ENCODE assay signal across 13 cellular contexts in the genomic region with DNA sequence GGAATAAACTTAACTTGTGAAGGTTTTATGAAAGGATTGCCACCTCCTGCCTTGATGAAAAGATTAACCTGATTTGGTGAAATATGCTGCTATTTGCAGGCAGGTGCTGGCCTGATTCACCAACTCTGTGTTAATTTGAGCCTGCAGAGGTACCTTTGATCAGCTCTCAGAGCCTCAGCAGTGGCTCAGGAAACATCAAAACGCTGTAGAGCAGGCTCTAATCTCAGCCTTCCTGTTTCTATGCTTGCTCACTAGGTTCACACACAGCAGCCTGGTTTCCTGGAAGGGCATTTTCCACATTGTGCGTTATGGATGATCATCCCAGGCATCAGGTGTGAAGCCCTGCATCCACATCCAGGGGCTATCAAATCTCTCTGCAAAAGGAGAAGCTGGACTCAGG. TPM values are rescaled to one million over a fixed set of nuclear protein-coding genes. Genes with fewer than 3 reads are reported as not detected.
DNase-seq lines count a peak whose midpoint lies in the region; ATAC-seq, FAIRE-seq and TF ChIP-seq lines count a peak whose summit lies in the region.
"Had no signal": no experiment of that assay in that cellular context is flagged by ENCODE, and none has a peak within 500 bp of the region (broad histone marks: within the 10 kb centered on the region; RNA-seq: fewer than 3 reads in every experiment).

No MANE protein-coding gene starts in this region.

- CTCF ChIA-PET in K562 (lab: Yijun Ruan, JAX; ENCODE audit: low intra/inter-chr PET ratio), result no interaction called here
- CTCF ChIA-PET in activated CD4-positive, alpha-beta memory T cell treated with anti-CD3 and anti-CD28 coated beads, Interleukin-2, amount 10 ng/mL, durations not matched to agents 7 days and 5 days (lab: Charles Lee), result interaction anchor here (0.7 to 3.8 kb wide), 6 partner anchors 9 to 127 kb away, joined by 3 to 22 read pairs (median 4); no protein-coding TSS in a partner anchor

- WGBS in K562 (ENCODE audit: insufficient coverage, low coverage, missing lambda C conversion rate), result 24% methylated on average over 2 of the region's 2 CpGs
- 12% methylated on average over 2 of the region's 2 CpGs for WGBS in mesenchymal stem cell

- H3K4me1 Mint-ChIP-seq in CD4-positive, CD25-positive, alpha-beta regulatory T cell, result peaks cover 5 to 23% (median 13%) of the 10 kb centered on the region in 4 donors
- H3K4me1 Mint-ChIP-seq in HFFc6 (ENCODE audit: low read depth), result peaks cover 35% of the 10 kb centered on the region
- H3K4me1 Mint-ChIP-seq in activated CD4-positive, alpha-beta memory T cell treated with anti-CD3 and anti-CD28 coated beads, Interleukin-2, amount 10 ng/mL, durations not matched to agents 7 days and 5 days, result peaks cover 11% of the 10 kb centered on the region
- H3K4me1 Mint-ChIP-seq in activated T-helper 2 cell treated with anti-CD3 and anti-CD28 coated beads, Interferon-gamma antibody, Interleukin-2, Interleukin-4, amounts not matched to agents 10 μg/mL and 5 μg/mL and 100 μg/mL, durations not matched to agents 14 hours and 24 hours and 36 hours (ENCODE audit: low read depth), result peaks cover 3% of the 10 kb centered on the region

- peak overlapping the region; percentile 35 for H3K4me3 ChIP-seq in CD4-positive, CD25-positive, alpha-beta regulatory T cell (ENCODE audit: low read depth, low read length)
- no peak overlapping the region for H3K4me3 ChIP-seq in K562
- H3K4me3 ChIP-seq in mesenchymal stem cell (ENCODE audit: insufficient read depth in 1 of 2, low read depth in 1 of 2, low read length in 2 of 2), result peak overlapping the region in 1 of 2 experiments; percentile 57

- H3K23ac ChIP-seq in mesenchymal stem cell (ENCODE audit: low read length in 2 of 2), result no peak overlapping the region

- H3K27me3 ChIP-seq in CD4-positive, CD25-positive, alpha-beta regulatory T cell (ENCODE audit: control insufficient read depth, insufficient read depth, low read length), result no peaks in the 10 kb centered on the region
- H3K27me3 ChIP-seq in K562 (ENCODE audit: control insufficient read depth in 2 of 2, insufficient read depth in 2 of 2, low read length in 2 of 2), result no peaks in the 10 kb centered on the region
- H3K27me3 ChIP-seq in mesenchymal stem cell (ENCODE audit: control insufficient read depth in 1 of 2, insufficient read depth in 1 of 2, low read length in 2 of 2), result no peaks in the 10 kb centered on the region

- H3K4me2 ChIP-seq in K562 (ENCODE audit: insufficient read depth, low read length) (no peak overlapping the region), mesenchymal stem cell (ENCODE audit: low read length, poor library complexity, severe bottlenecking) (no peak overlapping the region)

- no peak overlapping the region for H2AK5ac ChIP-seq in mesenchymal stem cell (ENCODE audit: low read length, severe bottlenecking)

- H3K4me3 Mint-ChIP-seq in CD4-positive, CD25-positive, alpha-beta regulatory T cell, result peak overlapping the region in 3 of 4 donors; percentile 39 to 64 (median 62)
- H3K4me3 Mint-ChIP-seq in HFFc6, result no peak overlapping the region
- H3K4me3 Mint-ChIP-seq in activated CD4-positive, alpha-beta memory T cell treated with anti-CD3 and anti-CD28 coated beads, Interleukin-2, amount 10 ng/mL, durations not matched to agents 7 days and 5 days, result no peak overlapping the region
- no peak overlapping the region for H3K4me3 Mint-ChIP-seq in activated T-helper 2 cell treated with anti-CD3 and anti-CD28 coated beads, Interferon-gamma antibody, Interleukin-2, Interleukin-4, amounts not matched to agents 10 μg/mL and 5 μg/mL and 100 μg/mL, durations not matched to agents 14 hours and 24 hours and 36 hours (ENCODE audit: low read depth)
- H3K4me3 Mint-ChIP-seq: stimulated activated naive CD8-positive, alpha-beta T cell treated with anti-CD3 and anti-CD28 coated beads, Interleukin-15, Interleukin-2, amounts not matched to agents 100 ng/mL and 50 ng/mL, for 24 hours had no signal

- H3K18ac ChIP-seq in mesenchymal stem cell (ENCODE audit: low read depth in 1 of 2, low read length in 2 of 2), result no peak overlapping the region

- H3K27ac Mint-ChIP-seq in CD4-positive, CD25-positive, alpha-beta regulatory T cell, result peak overlapping the region; percentile 37 to 92 (median 87)
- 0 out of 2 replicates have a peak overlapping the region, but pooled peaks have one; percentile 60 for H3K27ac Mint-ChIP-seq in HFFc6
- H3K27ac Mint-ChIP-seq in activated CD4-positive, alpha-beta memory T cell treated with anti-CD3 and anti-CD28 coated beads, Interleukin-2, amount 10 ng/mL, durations not matched to agents 7 days and 5 days, result no peak overlapping the region
- H3K27ac Mint-ChIP-seq in activated T-helper 2 cell treated with anti-CD3 and anti-CD28 coated beads, Interferon-gamma antibody, Interleukin-2, Interleukin-4, amounts not matched to agents 10 μg/mL and 5 μg/mL and 100 μg/mL, durations not matched to agents 14 hours and 24 hours and 36 hours, result no peak overlapping the region
- H3K27ac Mint-ChIP-seq: stimulated activated naive CD8-positive, alpha-beta T cell treated with anti-CD3 and anti-CD28 coated beads, Interleukin-15, Interleukin-2, amounts not matched to agents 100 ng/mL and 50 ng/mL, for 24 hours had no signal

- H3K36me3 ChIP-seq in CD4-positive, CD25-positive, alpha-beta regulatory T cell (ENCODE audit: control insufficient read depth, insufficient read depth, low read length), result no peaks in the 10 kb centered on the region
- H3K36me3 ChIP-seq in K562 (ENCODE audit: control insufficient read depth, insufficient read depth, low read length), result no peaks in the 10 kb centered on the region; the same call in 2 of the 3 replicates
- H3K36me3 ChIP-seq in mesenchymal stem cell (ENCODE audit: control insufficient read depth in 1 of 2, insufficient read depth in 2 of 2, low read depth in 1 of 2, low read length in 2 of 2), result peaks cover 6 to 18% of the 10 kb centered on the region in 2 experiments

- POLR2A ChIA-PET in K562 (lab: Yijun Ruan, JAX), result interaction anchor here (0.6 to 3.5 kb wide), 4 partner anchors 8 to 1832 kb away, joined by 3 to 24 read pairs (median 3); no protein-coding TSS in a partner anchor
- POLR2A ChIA-PET in activated CD4-positive, alpha-beta memory T cell treated with anti-CD3 and anti-CD28 coated beads, Interleukin-2, amount 10 ng/mL, durations not matched to agents 7 days and 5 days (lab: Charles Lee), result interaction anchor here (2.0 kb wide), 1 partner anchor 12 kb away, joined by 7 read pairs; no protein-coding TSS in a partner anchor

- BruUV-seq in K562 (replicated peaks; lab: Mats Ljungman, UMichigan), result no TSS peak

- TF ChIP-seq EP300 in K562 (IDR thresholded peaks at IDR 0.05; ENCODE audit: low read length), result no peak

- peak in 2 of 3 donors; percentile 37 to 40 for DNase-seq in CD4-positive, CD25-positive, alpha-beta regulatory T cell
- DNase-seq in HFFc6 (no peak), K562 (ENCODE audit: extremely low read depth in 1 of 4, low spot score in 3 of 4) (no peak), mesenchymal stem cell (no peak), NCI-H2107 (lab: John Stamatoyannopoulos, UW) (no peak), retina (no peak)
- no peak for DNase-seq in activated CD4-positive, alpha-beta memory T cell treated with anti-CD3 and anti-CD28 coated beads, Interleukin-2, amount 10 ng/mL, durations not matched to agents 7 days and 5 days
- DNase-seq in activated T-helper 2 cell treated with anti-CD3 and anti-CD28 coated beads, Interferon-gamma antibody, Interleukin-2, Interleukin-4, amounts not matched to agents 10 μg/mL and 5 μg/mL and 100 μg/mL, durations not matched to agents 14 hours and 24 hours and 36 hours (ENCODE audit: low spot score), result no peak
- DNase-seq: activated gamma-delta T cell; NCI-H2029; stimulated activated CD4-positive, alpha-beta T cell treated with anti-CD3 and anti-CD28 coated beads, Interleukin-4, amount 100 ng/mL, for 24 hours had no signal

- FAIRE-seq in K562 (lab: Jason Lieb, UNC), result peak; percentile 35
- FAIRE-seq: GM18507 had no signal

- no peak overlapping the region for H3K14ac ChIP-seq in mesenchymal stem cell (ENCODE audit: low read length in 2 of 2)

- intact Hi-C loops in K562 (cut with micrococcal nuclease), result no loop called here
- intact Hi-C loops in activated T-helper 2 cell treated with anti-CD3 and anti-CD28 coated beads, Interferon-gamma antibody, Interleukin-2, Interleukin-4, amounts not matched to agents 10 μg/mL and 5 μg/mL and 100 μg/mL, durations not matched to agents 14 hours and 24 hours and 36 hours (cut with micrococcal nuclease), result no loop called here

- no peak overlapping the region for H4K8ac ChIP-seq in mesenchymal stem cell (ENCODE audit: low read length)

- TF ChIP-seq POLR2A in K562 (conservative IDR thresholded peaks at IDR 0.05), result no peak

- H2BK15ac ChIP-seq in mesenchymal stem cell (ENCODE audit: low read depth, poor library complexity, severe bottlenecking), result no peak overlapping the region

- no peak for TF ChIP-seq RAD21 in K562 (CRISPR knock-in tag; conservative IDR thresholded peaks at IDR 0.05 in 1 of 2, IDR thresholded peaks at IDR 0.05 in 1 of 2)

- ATAC-seq in CD4-positive, CD25-positive, alpha-beta regulatory T cell (ENCODE audit: low read depth in 2 of 2), result peak; percentile 92 to 96
- ATAC-seq in K562, result no peak

- no peak overlapping the region for H3K4ac ChIP-seq in mesenchymal stem cell (ENCODE audit: low read depth in 1 of 2, low read length in 2 of 2)

- no peaks in the 10 kb centered on the region for H4K20me1 ChIP-seq in K562 (replicated peaks; ENCODE audit: control insufficient read depth, insufficient read depth, low read length)

- no peaks in the 10 kb centered on the region for H3K79me1 ChIP-seq in mesenchymal stem cell (replicated peaks; ENCODE audit: low read length, poor library complexity, severe bottlenecking)

- no peaks in the 10 kb centered on the region for H3K9me1 ChIP-seq in K562 (ENCODE audit: control insufficient read depth, insufficient read depth, low read length)

- peaks cover 0 to 7% (median 3%) of the 10 kb centered on the region in 7 donors for H3K9me3 Mint-ChIP-seq in CD4-positive, CD25-positive, alpha-beta regulatory T cell
- H3K9me3 Mint-ChIP-seq in HFFc6, result peaks cover 4% of the 10 kb centered on the region
- peaks cover 4% of the 10 kb centered on the region for H3K9me3 Mint-ChIP-seq in activated CD4-positive, alpha-beta memory T cell treated with anti-CD3 and anti-CD28 coated beads, Interleukin-2, amount 10 ng/mL, durations not matched to agents 7 days and 5 days
- peaks cover 4% of the 10 kb centered on the region for H3K9me3 Mint-ChIP-seq in activated T-helper 2 cell treated with anti-CD3 and anti-CD28 coated beads, Interferon-gamma antibody, Interleukin-2, Interleukin-4, amounts not matched to agents 10 μg/mL and 5 μg/mL and 100 μg/mL, durations not matched to agents 14 hours and 24 hours and 36 hours
- H3K9me3 Mint-ChIP-seq: stimulated activated naive CD8-positive, alpha-beta T cell treated with anti-CD3 and anti-CD28 coated beads, Interleukin-15, Interleukin-2, amounts not matched to agents 100 ng/mL and 50 ng/mL, for 24 hours had no signal

- H3K4me1 ChIP-seq in CD4-positive, CD25-positive, alpha-beta regulatory T cell (ENCODE audit: control insufficient read depth, insufficient read depth, low read length, poor library complexity, severe bottlenecking), result peaks cover 13% of the 10 kb centered on the region
- H3K4me1 ChIP-seq in K562 (replicated peaks in 1 of 2; ENCODE audit: control insufficient read depth in 2 of 2, insufficient read depth in 2 of 2, low read length in 2 of 2) (peaks cover 8 to 19% of the 10 kb centered on the region in 2 experiments; a peak in 4 of 5 replicates), mesenchymal stem cell (ENCODE audit: control insufficient read depth, insufficient read depth, low read depth, low read length) (peaks cover 2% of the 10 kb centered on the region)

- peaks cover 4% of the 10 kb centered on the region for H3K36me3 Mint-ChIP-seq in CD4-positive, CD25-positive, alpha-beta regulatory T cell
- H3K36me3 Mint-ChIP-seq in HFFc6 (ENCODE audit: low read depth), result peaks cover 8% of the 10 kb centered on the region
- peaks cover 7% of the 10 kb centered on the region for H3K36me3 Mint-ChIP-seq in activated CD4-positive, alpha-beta memory T cell treated with anti-CD3 and anti-CD28 coated beads, Interleukin-2, amount 10 ng/mL, durations not matched to agents 7 days and 5 days (ENCODE audit: low read depth)
- peaks cover 4% of the 10 kb centered on the region for H3K36me3 Mint-ChIP-seq in activated T-helper 2 cell treated with anti-CD3 and anti-CD28 coated beads, Interferon-gamma antibody, Interleukin-2, Interleukin-4, amounts not matched to agents 10 μg/mL and 5 μg/mL and 100 μg/mL, durations not matched to agents 14 hours and 24 hours and 36 hours (ENCODE audit: low read depth)

- no peaks in the 10 kb centered on the region for H3K79me2 ChIP-seq in K562 (ENCODE audit: control insufficient read depth, insufficient read depth, low read length)

- H2BK5ac ChIP-seq in mesenchymal stem cell (ENCODE audit: low read depth, low read length, poor library complexity, severe bottlenecking), result no peak overlapping the region

- H3K27ac ChIP-seq in CD4-positive, CD25-positive, alpha-beta regulatory T cell (ENCODE audit: insufficient read depth, low read length, poor library complexity, severe bottlenecking), result no peak overlapping the region
- no peak overlapping the region for H3K27ac ChIP-seq in K562 (ENCODE audit: extremely low read depth, low read depth, low read length)
- H3K27ac ChIP-seq in mesenchymal stem cell (ENCODE audit: low read length, poor library complexity, severe bottlenecking), result no peak overlapping the region

- H3K9ac ChIP-seq in K562 (ENCODE audit: insufficient read depth in 1 of 2, low read depth in 2 of 2, low read length in 2 of 2) (no peak overlapping the region), mesenchymal stem cell (ENCODE audit: low read length) (peak overlapping the region; percentile 81)

- H2AFZ ChIP-seq in K562 (ENCODE audit: low read depth, low read length) (no peak overlapping the region), mesenchymal stem cell (ENCODE audit: low read depth, low read length) (no peak overlapping the region)

- H2BK120ac ChIP-seq in mesenchymal stem cell (ENCODE audit: low read depth, low read length), result no peak overlapping the region

- peak overlapping the region in 1 of 2 experiments; percentile 15 for H2BK12ac ChIP-seq in mesenchymal stem cell (ENCODE audit: low read length in 2 of 2)

- H4K91ac ChIP-seq in mesenchymal stem cell (ENCODE audit: low read length), result no peak overlapping the region

- peaks cover 14% of the 10 kb centered on the region for H3K27me3 Mint-ChIP-seq in CD4-positive, CD25-positive, alpha-beta regulatory T cell
- H3K27me3 Mint-ChIP-seq in HFFc6 (ENCODE audit: insufficient read depth), result peaks cover 4% of the 10 kb centered on the region
- H3K27me3 Mint-ChIP-seq in activated CD4-positive, alpha-beta memory T cell treated with anti-CD3 and anti-CD28 coated beads, Interleukin-2, amount 10 ng/mL, durations not matched to agents 7 days and 5 days, result no peaks in the 10 kb centered on the region
- no peaks in the 10 kb centered on the region for H3K27me3 Mint-ChIP-seq in activated T-helper 2 cell treated with anti-CD3 and anti-CD28 coated beads, Interferon-gamma antibody, Interleukin-2, Interleukin-4, amounts not matched to agents 10 μg/mL and 5 μg/mL and 100 μg/mL, durations not matched to agents 14 hours and 24 hours and 36 hours (ENCODE audit: low read depth)
- H3K27me3 Mint-ChIP-seq: stimulated activated naive CD8-positive, alpha-beta T cell treated with anti-CD3 and anti-CD28 coated beads, Interleukin-15, Interleukin-2, amounts not matched to agents 100 ng/mL and 50 ng/mL, for 24 hours had no signal

- TF ChIP-seq CTCF in HFFc6 (IDR thresholded peaks at IDR 0.05) (no peak), K562 (IDR thresholded peaks at IDR 0.05 in 2 of 3, conservative IDR thresholded peaks at IDR 0.05 in 1 of 3; ENCODE audit: insufficient read depth in 2 of 3, low read depth in 1 of 3, low read length in 3 of 3) (no peak)

- in situ Hi-C loops in K562 (cut with MboI), result no loop called here

- H3K9me3 ChIP-seq in CD4-positive, CD25-positive, alpha-beta regulatory T cell (ENCODE audit: control insufficient read depth in 2 of 2, low read length in 2 of 2), result peaks cover under 1 to 3% of the 10 kb centered on the region in 2 experiments
- H3K9me3 ChIP-seq in K562 (replicated peaks; ENCODE audit: control insufficient read depth, insufficient read depth, low read depth, low read length) (no peaks in the 10 kb centered on the region), mesenchymal stem cell (ENCODE audit: control insufficient read depth, low read length) (peaks cover 3% of the 10 kb centered on the region)

RNA-seq across cellular contexts. Expression of gene TGIF1, which starts 16.9 kb away (rescaled TPM):
- 37.3 TPM for total RNA-seq in CD4-positive, CD25-positive, alpha-beta regulatory T cell
- 10 to 100 TPM; 42.6 to 86.8 (median 51.0) TPM for polyA plus RNA-seq in CD4-positive, CD25-positive, alpha-beta regulatory T cell
- total RNA-seq in HFFc6 (2021; fragmentation: NEBNext Ultra II Directional; extraction: Animal tissue kit (Norgen Biotek cat#: 25700)), result 10 to 100 TPM; 41.3 to 59.9 (median 55.8) TPM
- total RNA-seq in K562 (2011; cell fraction: chromatin; rRNA removed; ENCODE audit: low replicate concordance), result 63.6 and 121 TPM in 2 replicates
- total RNA-seq in K562 (2011; cell fraction: nucleolus; rRNA removed), result 64.2 and 69.3 TPM in 2 replicates
- total RNA-seq in K562 (2011; cell fraction: nucleoplasm; rRNA removed), result 73.3 and 83.1 TPM in 2 replicates
- total RNA-seq in K562 (2014; rRNA removed) (40.1 and 65.8 TPM in 2 replicates), K562 (2014; rRNA removed; fragmentation: Illumina TruSeq; extraction: Trizol) (49.2 and 54.5 TPM in 2 replicates), K562 (2015; rRNA removed; fragmentation: Illumina TruSeq; extraction: Trizol) (43.5 and 47.9 TPM in 2 replicates), K562 (2021) (44.6 and 49.3 TPM in 2 replicates)
- polyA plus RNA-seq in K562 (2011; rRNA removed) (55.5 and 56.3 TPM in 2 replicates), K562 (2014; fragmentation: Illumina TruSeq; extraction: Trizol) (60.9 and 77.7 TPM in 2 replicates), K562 (2014; fragmentation: Nextera tagmentation; extraction: Ambion mirVana) (10 to 100 TPM; 16.1 to 18.0 TPM), K562 (2014; rRNA removed) (40.6 and 43.7 TPM in 2 replicates)
- polyA plus RNA-seq in K562 (2011; cell fraction: cytosol; rRNA removed), result 68.0 and 84.8 TPM in 2 replicates
- polyA plus RNA-seq in K562 (2011; cell fraction: nucleus; rRNA removed), result 110 and 144 TPM in 2 replicates
- polyA plus RNA-seq in K562 (2012), result 43.2 and 67.0 TPM in 2 replicates
- 62.8 and 65.0 TPM in 2 replicates for polyA minus RNA-seq in K562 (2011; rRNA and poly(A)+ RNA removed)
- 20.3 and 31.7 TPM in 2 replicates for polyA minus RNA-seq in K562 (2011; cell fraction: cytosol; rRNA and poly(A)+ RNA removed)
- 54.0 and 105 TPM in 2 replicates for polyA minus RNA-seq in K562 (2011; cell fraction: nucleus; rRNA and poly(A)+ RNA removed)
- 69.8 TPM for polyA plus RNA-seq in mesenchymal stem cell (2013, experiment 1 of 2)
- 65.2 TPM for polyA plus RNA-seq in mesenchymal stem cell (2013, experiment 2 of 2)
- 10 to 100 TPM; 23.3 to 24.7 TPM for total RNA-seq in activated CD4-positive, alpha-beta memory T cell treated with anti-CD3 and anti-CD28 coated beads, Interleukin-2, amount 10 ng/mL, durations not matched to agents 7 days and 5 days
- 53.4 and 53.5 TPM in 2 replicates for total RNA-seq in activated T-helper 2 cell treated with anti-CD3 and anti-CD28 coated beads, Interferon-gamma antibody, Interleukin-2, Interleukin-4, amounts not matched to agents 10 μg/mL and 5 μg/mL and 100 μg/mL, durations not matched to agents 14 hours and 24 hours and 36 hours

Comparison
In these comparisons a context has a peak if more than half of its experiments do, and no peak if none do; other contexts are left out.
1. DNase-seq: peak in CD4-positive, CD25-positive, alpha-beta regulatory T cell (2 of 3); none in HFFc6 (single experiment), K562 (0 of 4), mesenchymal stem cell (single experiment), NCI-H2107 (single experiment), activated CD4-positive, alpha-beta memory T cell treated with anti-CD3 and anti-CD28 coated beads, Interleukin-2, amount 10 ng/mL, durations not matched to agents 7 days and 5 days (single experiment), activated T-helper 2 cell treated with anti-CD3 and anti-CD28 coated beads, Interferon-gamma antibody, Interleukin-2, Interleukin-4, amounts not matched to agents 10 μg/mL and 5 μg/mL and 100 μg/mL, durations not matched to agents 14 hours and 24 hours and 36 hours (single experiment) and retina (single experiment).
2. H3K27ac Mint-ChIP-seq: peak in CD4-positive, CD25-positive, alpha-beta regulatory T cell (3 of 3) and HFFc6 (single experiment); none in activated CD4-positive, alpha-beta memory T cell treated with anti-CD3 and anti-CD28 coated beads, Interleukin-2, amount 10 ng/mL, durations not matched to agents 7 days and 5 days (single experiment) and activated T-helper 2 cell treated with anti-CD3 and anti-CD28 coated beads, Interferon-gamma antibody, Interleukin-2, Interleukin-4, amounts not matched to agents 10 μg/mL and 5 μg/mL and 100 μg/mL, durations not matched to agents 14 hours and 24 hours and 36 hours (single experiment).
3. H3K4me3 Mint-ChIP-seq: peak in CD4-positive, CD25-positive, alpha-beta regulatory T cell (3 of 4); none in HFFc6 (single experiment), activated CD4-positive, alpha-beta memory T cell treated with anti-CD3 and anti-CD28 coated beads, Interleukin-2, amount 10 ng/mL, durations not matched to agents 7 days and 5 days (single experiment) and activated T-helper 2 cell treated with anti-CD3 and anti-CD28 coated beads, Interferon-gamma antibody, Interleukin-2, Interleukin-4, amounts not matched to agents 10 μg/mL and 5 μg/mL and 100 μg/mL, durations not matched to agents 14 hours and 24 hours and 36 hours (single experiment).